40 cellular contexts compared by ENCODE assay signal in the genomic region with DNA sequence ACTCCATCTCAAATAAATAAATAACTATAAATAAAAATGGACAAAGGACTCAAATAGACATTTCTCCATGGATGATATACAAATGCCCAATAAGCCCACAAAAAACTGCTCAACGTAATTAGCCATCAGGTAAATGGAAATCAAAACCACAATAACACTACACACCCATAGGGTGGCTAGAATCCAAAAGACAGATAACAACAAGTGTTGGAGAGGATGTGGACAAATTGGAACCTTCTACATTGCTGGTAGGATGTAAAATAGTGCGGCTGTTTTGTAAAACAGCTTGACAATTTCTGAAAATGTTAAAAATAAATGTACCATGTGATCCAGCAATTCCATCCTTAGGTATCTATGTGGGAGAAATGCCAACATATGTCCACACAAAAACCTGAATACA. TPM values are rescaled to one million over a fixed set of nuclear protein-coding genes. Genes with fewer than 3 reads are reported as not detected.
"Had no signal": no experiment of that assay in that cellular context is flagged by ENCODE, and none has a peak within 500 bp of the region (broad histone marks: within the 10 kb centered on the region; RNA-seq: fewer than 3 reads in every experiment).

No MANE protein-coding gene starts in this region.

- H3K4me1 ChIP-seq: adrenal gland, ascending aorta, body of pancreas, breast epithelium had no signal

- H3K9me3 ChIP-seq: adrenal gland, ascending aorta, body of pancreas had no signal

- H3K9me3 Mint-ChIP-seq: activated naive CD4-positive, alpha-beta T cell treated with anti-CD3 and anti-CD28 coated beads, Interleukin-2, amount 50 U/mL, for 24 hours; central memory CD8-positive, alpha-beta T cell had no signal

- H3K27me3 ChIP-seq: ascending aorta, body of pancreas, brain microvascular endothelial cell, cardiac muscle cell had no signal

- H3K36me3 ChIP-seq: adrenal gland, ascending aorta, brain microvascular endothelial cell, breast epithelium, cardiac muscle cell had no signal

- H3K4me3 ChIP-seq: adrenal gland, ascending aorta, body of pancreas, breast epithelium, cardiac muscle cell had no signal

- H3K27ac ChIP-seq: adrenal gland, ascending aorta, body of pancreas, brain microvascular endothelial cell, breast epithelium, cardiac muscle cell had no signal

- H3K4me1 Mint-ChIP-seq: activated naive CD4-positive, alpha-beta T cell treated with anti-CD3 and anti-CD28 coated beads, Interleukin-2, amount 10 ng/mL, durations not matched to agents 7 days and 5 days; activated naive CD4-positive, alpha-beta T cell treated with anti-CD3 and anti-CD28 coated beads, Interleukin-2, amount 50 U/mL, for 24 hours; activated naive CD8-positive, alpha-beta T cell treated with anti-CD3 and anti-CD28 coated beads for 36 hours; activated naive CD8-positive, alpha-beta T cell treated with anti-CD3 and anti-CD28 coated beads, Interleukin-2, amount 10 ng/mL, durations not matched to agents 7 days and 5 days; activated naive CD8-positive, alpha-beta T cell treated with anti-CD3 and anti-CD28 coated beads, Interleukin-2, amount 50 U/mL, for 24 hours; activated T-helper 17 cell treated with anti-CD3 and anti-CD28 coated beads, Interleukin-2, amount 50 U/mL, for 72 hours; brain; central memory CD8-positive, alpha-beta T cell had no signal

- H3K27me3 Mint-ChIP-seq: activated naive CD4-positive, alpha-beta T cell treated with anti-CD3 and anti-CD28 coated beads, Interleukin-2, amount 10 ng/mL, durations not matched to agents 7 days and 5 days; activated naive CD4-positive, alpha-beta T cell treated with anti-CD3 and anti-CD28 coated beads, Interleukin-2, amount 50 U/mL, for 24 hours; activated naive CD8-positive, alpha-beta T cell; activated naive CD8-positive, alpha-beta T cell treated with anti-CD3 and anti-CD28 coated beads for 36 hours; activated naive CD8-positive, alpha-beta T cell treated with anti-CD3 and anti-CD28 coated beads, Interleukin-2, amount 10 ng/mL, durations not matched to agents 7 days and 5 days; activated naive CD8-positive, alpha-beta T cell treated with anti-CD3 and anti-CD28 coated beads, Interleukin-2, amount 50 U/mL, for 24 hours; activated T-helper 17 cell treated with anti-CD3 and anti-CD28 coated beads, Interleukin-2, amount 50 U/mL, for 72 hours; brain; central memory CD8-positive, alpha-beta T cell had no signal

- H3K27ac Mint-ChIP-seq: activated naive CD4-positive, alpha-beta T cell treated with anti-CD3 and anti-CD28 coated beads for 36 hours; activated naive CD4-positive, alpha-beta T cell treated with anti-CD3 and anti-CD28 coated beads, Interleukin-2, amount 10 ng/mL, durations not matched to agents 7 days and 5 days; activated naive CD4-positive, alpha-beta T cell treated with anti-CD3 and anti-CD28 coated beads, Interleukin-2, amount 50 U/mL, for 24 hours; activated naive CD4-positive, alpha-beta T cell treated with anti-CD3 and anti-CD28 coated beads, Interleukin-2, amount 50 U/mL, for 72 hours; activated naive CD8-positive, alpha-beta T cell; activated naive CD8-positive, alpha-beta T cell treated with anti-CD3 and anti-CD28 coated beads for 36 hours; activated naive CD8-positive, alpha-beta T cell treated with anti-CD3 and anti-CD28 coated beads, Interleukin-2, amount 10 ng/mL, durations not matched to agents 7 days and 5 days; activated naive CD8-positive, alpha-beta T cell treated with anti-CD3 and anti-CD28 coated beads, Interleukin-2, amount 50 U/mL, for 24 hours; activated T-cell treated with anti-CD3 and anti-CD28 coated beads, Interleukin-2, amount 50 U/mL, for 24 hours; activated T-cell treated with anti-CD3 and anti-CD28 coated beads, Interleukin-2, amount 50 U/mL, for 72 hours; activated T-helper 1 cell treated with anti-CD3 and anti-CD28 coated beads, Interleukin-12 subunit alpha, Interleukin-12 subunit beta, Interleukin-2, Interleukin-4 antibody, amounts not matched to agents 30 ng/mL and 10 ng/mL and 1 ng/mL, durations not matched to agents 14 hours and 24 hours and 36 hours; activated T-helper 17 cell treated with anti-CD3 and anti-CD28 coated beads, Interleukin-2, amount 50 U/mL, for 72 hours; activated T-helper 2 cell treated with anti-CD3 and anti-CD28 coated beads, Interferon-gamma antibody, Interleukin-2, Interleukin-4, amounts not matched to agents 10 μg/mL and 5 μg/mL and 100 μg/mL, durations not matched to agents 14 hours and 24 hours and 36 hours; brain had no signal

- H3K36me3 Mint-ChIP-seq: activated naive CD4-positive, alpha-beta T cell treated with anti-CD3 and anti-CD28 coated beads, Interleukin-2, amount 10 ng/mL, durations not matched to agents 7 days and 5 days had no signal

- DNase-seq: activated effector memory CD4-positive, alpha-beta T cell treated with anti-CD3 and anti-CD28 coated beads, Interleukin-2, amount 50 U/mL, for 16 hours; activated effector memory CD4-positive, alpha-beta T cell treated with Interleukin-2 at 50 U/mL for 16 hours; activated gamma-delta T cell; activated gamma-delta T cell treated with Interleukin-2 at 50 U/mL for 16 hours; activated naive CD4-positive, alpha-beta T cell; activated naive CD4-positive, alpha-beta T cell treated with anti-CD3 and anti-CD28 coated beads for 36 hours; activated naive CD4-positive, alpha-beta T cell treated with anti-CD3 and anti-CD28 coated beads, Interleukin-2, amount 10 ng/mL, durations not matched to agents 7 days and 5 days; activated naive CD4-positive, alpha-beta T cell treated with anti-CD3 and anti-CD28 coated beads, Interleukin-2, amount 50 U/mL, for 16 hours; activated naive CD4-positive, alpha-beta T cell treated with Interleukin-2 at 50 U/mL for 16 hours; activated naive CD8-positive, alpha-beta T cell treated with anti-CD3 and anti-CD28 coated beads for 36 hours; activated naive CD8-positive, alpha-beta T cell treated with anti-CD3 and anti-CD28 coated beads, Interleukin-2, amount 10 ng/mL, durations not matched to agents 7 days and 5 days; activated naive CD8-positive, alpha-beta T cell treated with anti-CD3 and anti-CD28 coated beads, Interleukin-2, amount 50 U/mL, for 24 hours; activated T-cell treated with anti-CD3 and anti-CD28 coated beads, Interleukin-2, amount 50 U/mL, for 1 hour; activated T-cell treated with anti-CD3 and anti-CD28 coated beads, Interleukin-2, amount 50 U/mL, for 24 hours; activated T-cell treated with anti-CD3 and anti-CD28 coated beads, Interleukin-2, amount 50 U/mL, for 4 hours; activated T-cell treated with anti-CD3 and anti-CD28 coated beads, Interleukin-2, amount 50 U/mL, for 48 hours; activated T-cell treated with anti-CD3 and anti-CD28 coated beads, Interleukin-2, amount 50 U/mL, for 72 hours; adrenal gland; amniotic stem cell; amygdala; anterior cingulate cortex; aorta; body of pancreas; brain microvascular endothelial cell; caudate nucleus; central memory CD4-positive, alpha-beta T cell; cerebellar nuclear complex had no signal

- FAIRE-seq: bronchial epithelial cell had no signal

- H3K4me3 Mint-ChIP-seq: activated naive CD4-positive, alpha-beta T cell treated with anti-CD3 and anti-CD28 coated beads for 36 hours; activated naive CD4-positive, alpha-beta T cell treated with anti-CD3 and anti-CD28 coated beads, Interleukin-2, amount 10 ng/mL, durations not matched to agents 7 days and 5 days; activated naive CD4-positive, alpha-beta T cell treated with anti-CD3 and anti-CD28 coated beads, Interleukin-2, amount 50 U/mL, for 24 hours; activated naive CD8-positive, alpha-beta T cell; activated naive CD8-positive, alpha-beta T cell treated with anti-CD3 and anti-CD28 coated beads for 36 hours; activated naive CD8-positive, alpha-beta T cell treated with anti-CD3 and anti-CD28 coated beads, Interleukin-2, amount 10 ng/mL, durations not matched to agents 7 days and 5 days; activated naive CD8-positive, alpha-beta T cell treated with anti-CD3 and anti-CD28 coated beads, Interleukin-2, amount 50 U/mL, for 24 hours; activated T-cell treated with anti-CD3 and anti-CD28 coated beads, Interleukin-2, amount 50 U/mL, for 24 hours; activated T-cell treated with anti-CD3 and anti-CD28 coated beads, Interleukin-2, amount 50 U/mL, for 4 hours; activated T-cell treated with anti-CD3 and anti-CD28 coated beads, Interleukin-2, amount 50 U/mL, for 72 hours; activated T-helper 1 cell treated with anti-CD3 and anti-CD28 coated beads, Interleukin-12 subunit alpha, Interleukin-12 subunit beta, Interleukin-2, Interleukin-4 antibody, amounts not matched to agents 30 ng/mL and 10 ng/mL and 1 ng/mL, durations not matched to agents 14 hours and 24 hours and 36 hours; activated T-helper 17 cell treated with anti-CD3 and anti-CD28 coated beads, Interleukin-2, amount 50 U/mL, for 72 hours; brain; central memory CD8-positive, alpha-beta T cell had no signal

- ATAC-seq: activated naive CD4-positive, alpha-beta T cell treated with anti-CD3 and anti-CD28 coated beads, Interleukin-2, amount 50 U/mL, for 72 hours; activated naive CD8-positive, alpha-beta T cell treated with anti-CD3 and anti-CD28 coated beads, Interleukin-2, amount 50 U/mL, for 24 hours; activated T-cell treated with anti-CD3 and anti-CD28 coated beads, Interleukin-2, amount 50 U/mL, for 4 hours; activated T-cell treated with anti-CD3 and anti-CD28 coated beads, Interleukin-2, amount 50 U/mL, for 72 hours; activated T-helper 17 cell treated with anti-CD3 and anti-CD28 coated beads, Interleukin-2, amount 50 U/mL, for 72 hours; body of pancreas had no signal

RNA-seq across cellular contexts. Expression of gene ZNF157, which starts 52.1 kb away (rescaled TPM):
- total RNA-seq: ascending aorta, bronchial epithelial cell had no signal
- polyA plus RNA-seq: adipose tissue, cardiac muscle cell had no signal
